14 cellular contexts compared by ENCODE assay signal in genomic region chr3:14536837-14537589, GRCh38. TPM values are rescaled to one million over a fixed set of nuclear protein-coding genes. Genes with fewer than 3 reads are reported as not detected.
"Had no signal": no experiment of that assay in that cellular context is flagged by ENCODE, and none has a peak within 500 bp of the region (broad histone marks: within the 10 kb centered on the region; RNA-seq: fewer than 3 reads in every experiment).

No MANE protein-coding gene starts in this region.

- H3K4me3 ChIP-seq: dorsolateral prefrontal cortex, right lobe of liver, upper lobe of left lung had no signal

- H3K27ac ChIP-seq: right lobe of liver, upper lobe of left lung had no signal

- H3K9me3 ChIP-seq: right lobe of liver, upper lobe of left lung had no signal

- ATAC-seq: activated CD4-positive, CD25-positive, alpha-beta regulatory T cell treated with anti-CD3 and anti-CD28 coated beads, Interleukin-2, amount 50 U/mL, for 24 hours; activated naive CD8-positive, alpha-beta T cell treated with anti-CD3 and anti-CD28 coated beads, Interleukin-2, amount 50 U/mL, for 24 hours; activated T-helper 17 cell treated with anti-CD3 and anti-CD28 coated beads, Interleukin-2, amount 50 U/mL, for 72 hours; naive thymus-derived CD4-positive, alpha-beta T cell had no signal

- DNase-seq: activated CD4-positive, alpha-beta T cell treated with anti-CD3 and anti-CD28 coated beads, Interleukin-2, amount 50 U/mL, for 1 hour; activated CD8-positive, alpha-beta memory T cell treated with anti-CD3 and anti-CD28 coated beads for 24 hours; activated naive CD4-positive, alpha-beta T cell treated with Interleukin-2 at 50 U/mL for 16 hours; activated naive CD8-positive, alpha-beta T cell treated with anti-CD3 and anti-CD28 coated beads, Interleukin-2, amount 50 U/mL, for 24 hours; dorsolateral prefrontal cortex; kidney glomerular epithelial cell; naive thymus-derived CD4-positive, alpha-beta T cell; upper lobe of left lung had no signal

- H3K27me3 ChIP-seq: right lobe of liver, upper lobe of left lung had no signal

- H3K36me3 ChIP-seq: right lobe of liver, upper lobe of left lung had no signal

- FAIRE-seq: endometrium had no signal

- H3K4me1 ChIP-seq: right lobe of liver had no signal

RNA-seq across cellular contexts. Expression of gene GRIP2, which starts 3.1 kb away (rescaled TPM):
- total RNA-seq: lung microvascular endothelial cell; mononuclear cell; naive thymus-derived CD4-positive, alpha-beta T cell had no signal
- polyA plus RNA-seq: naive thymus-derived CD4-positive, alpha-beta T cell had no signal
